Comparison of ENCODE assay signal across 32 cellular contexts in genomic region chrX:129695535-129695934, GRCh38. TPM values are rescaled to one million over a fixed set of nuclear protein-coding genes. Genes with fewer than 3 reads are reported as not detected.
"Had no signal": no experiment of that assay in that cellular context is flagged by ENCODE, and none has a peak within 500 bp of the region (broad histone marks: within the 10 kb centered on the region; RNA-seq: fewer than 3 reads in every experiment).

No MANE protein-coding gene starts in this region.

- DNase-seq: effector CD8-positive, alpha-beta T cell; endodermal cell; foreskin fibroblast; gastrocnemius medialis; heart left ventricle; left cardiac atrium; left lung; mesenchymal stem cell; midbrain; naive thymus-derived CD4-positive, alpha-beta T cell; nucleus accumbens; ovary; psoas muscle; right cardiac atrium; sigmoid colon; stimulated activated CD4-positive, alpha-beta T cell treated with anti-CD3 and anti-CD28 coated beads, Interleukin-2, amount 100 ng/mL, for 24 hours; stimulated activated CD4-positive, alpha-beta T cell treated with anti-CD3 and anti-CD28 coated beads, Interleukin-4, amount 100 ng/mL, for 24 hours; stimulated activated naive CD4-positive, alpha-beta T cell treated with Interleukin-2 at 50 U/mL for 16 hours; stomach; testis; tibial artery; upper lobe of left lung; uterus had no signal

- H3K27ac ChIP-seq: epithelial cell of prostate, gastrocnemius medialis, heart left ventricle, hepatocyte, left lung, ovary, psoas muscle, sigmoid colon, stomach, testis, tibial artery, upper lobe of left lung, uterus had no signal

- H3K9me3 ChIP-seq: gastrocnemius medialis, heart left ventricle, left lung, ovary, psoas muscle, sigmoid colon, stomach, testis, tibial artery, upper lobe of left lung, uterus had no signal

- H3K4me1 Mint-ChIP-seq: naive thymus-derived CD4-positive, alpha-beta T cell; stimulated activated effector memory CD8-positive, alpha-beta T cell treated with anti-CD3 and anti-CD28 coated beads, Interleukin-12 subunit alpha, Interleukin-12 subunit beta, amount 100 ng/mL, for 72 hours had no signal

- H3K4me1 ChIP-seq: gastrocnemius medialis, heart left ventricle, left lung, sigmoid colon, stomach, testis, upper lobe of left lung, uterus had no signal

- H3K4me2 ChIP-seq: hepatocyte had no signal

- H3K27ac Mint-ChIP-seq: dendritic cell treated with granulocyte-macrophage colony-stimulating factor and Interleukin-4, amounts not matched to agents 40 ng/mL and 50 ng/mL, for 4 days; endodermal cell; naive thymus-derived CD4-positive, alpha-beta T cell; nephron; stimulated activated effector memory CD8-positive, alpha-beta T cell treated with anti-CD3 and anti-CD28 coated beads, Interleukin-12 subunit alpha, Interleukin-12 subunit beta, amount 100 ng/mL, for 72 hours had no signal

- H3K4me3 ChIP-seq: gastrocnemius medialis, heart left ventricle, hepatocyte, left lung, ovary, psoas muscle, sigmoid colon, stomach, testis, tibial artery, upper lobe of left lung, uterus had no signal

- H3K36me3 ChIP-seq: gastrocnemius medialis, heart left ventricle, left lung, ovary, sigmoid colon, stomach, tibial artery, upper lobe of left lung, uterus had no signal

- ATAC-seq: esophagus mucosa; gastrocnemius medialis; heart left ventricle; left cardiac atrium; left lung; naive thymus-derived CD4-positive, alpha-beta T cell; psoas muscle; right cardiac atrium; stimulated activated effector memory CD8-positive, alpha-beta T cell treated with anti-CD3 and anti-CD28 coated beads, Interleukin-12 subunit alpha, Interleukin-12 subunit beta, amount 100 ng/mL, for 72 hours had no signal

- H3K4me3 Mint-ChIP-seq: dendritic cell treated with granulocyte-macrophage colony-stimulating factor and Interleukin-4, amounts not matched to agents 40 ng/mL and 50 ng/mL, for 4 days; endodermal cell; naive thymus-derived CD4-positive, alpha-beta T cell; nephron; stimulated activated effector memory CD8-positive, alpha-beta T cell treated with anti-CD3 and anti-CD28 coated beads, Interleukin-12 subunit alpha, Interleukin-12 subunit beta, amount 100 ng/mL, for 72 hours had no signal

- H3K9me3 Mint-ChIP-seq: dendritic cell treated with granulocyte-macrophage colony-stimulating factor and Interleukin-4, amounts not matched to agents 40 ng/mL and 50 ng/mL, for 4 days; stimulated activated effector memory CD8-positive, alpha-beta T cell treated with anti-CD3 and anti-CD28 coated beads, Interleukin-12 subunit alpha, Interleukin-12 subunit beta, amount 100 ng/mL, for 72 hours had no signal

- H3K27me3 ChIP-seq: gastrocnemius medialis, heart left ventricle, hepatocyte, left lung, ovary, sigmoid colon, stomach, testis, tibial artery, upper lobe of left lung, uterus had no signal

- H2AFZ ChIP-seq: hepatocyte had no signal

- H3K79me2 ChIP-seq: hepatocyte had no signal

- H3K36me3 Mint-ChIP-seq: naive thymus-derived CD4-positive, alpha-beta T cell; stimulated activated effector memory CD8-positive, alpha-beta T cell treated with anti-CD3 and anti-CD28 coated beads, Interleukin-12 subunit alpha, Interleukin-12 subunit beta, amount 100 ng/mL, for 72 hours had no signal

RNA-seq across cellular contexts. Expression of gene APLN, which starts 40.8 kb away (rescaled TPM):
- total RNA-seq: gastrocnemius medialis had no signal
- polyA plus RNA-seq: naive thymus-derived CD4-positive, alpha-beta T cell had no signal

RNA-seq across cellular contexts. Expression of gene XPNPEP2, which starts 43.2 kb away (rescaled TPM):
- total RNA-seq: kidney epithelial cell, lung microvascular endothelial cell, renal cortical epithelial cell had no signal
- polyA plus RNA-seq: naive thymus-derived CD4-positive, alpha-beta T cell had no signal
